28 cellular contexts compared by ENCODE assay signal in genomic region chr4:79585330-79585729, GRCh38.
"Had no signal": no experiment of that assay in that cellular context is flagged by ENCODE, and none has a peak within 500 bp of the region (broad histone marks: within the 10 kb centered on the region; RNA-seq: fewer than 3 reads in every experiment).

No MANE protein-coding gene starts in this region.

- H3K4me3 ChIP-seq: lower lobe of right lung, neural progenitor cell, skin epidermis, upper lobe of left lung, vagina had no signal

- H3K9me3 Mint-ChIP-seq: activated CD4-positive, alpha-beta T cell treated with anti-CD3 and anti-CD28 coated beads, Interleukin-2, amount 10 ng/mL, durations not matched to agents 7 days and 5 days; activated CD8-positive, alpha-beta T cell treated with anti-CD3 and anti-CD28 coated beads for 36 hours; activated T-cell treated with anti-CD3 and anti-CD28 coated beads, Interleukin-2, amount 50 U/mL, for 72 hours; dendritic cell treated with granulocyte-macrophage colony-stimulating factor and Interleukin-4, amounts not matched to agents 40 ng/mL and 50 ng/mL, for 4 days had no signal

- H3K27me3 ChIP-seq: neural progenitor cell, upper lobe of left lung, vagina had no signal

- H3K4me1 Mint-ChIP-seq: activated CD4-positive, alpha-beta T cell treated with anti-CD3 and anti-CD28 coated beads, Interleukin-2, amount 10 ng/mL, durations not matched to agents 7 days and 5 days; activated CD8-positive, alpha-beta memory T cell treated with anti-CD3 and anti-CD28 coated beads, Interleukin-2, amount 10 ng/mL, durations not matched to agents 7 days and 5 days; brain; endodermal cell; immature natural killer cell; naive thymus-derived CD8-positive, alpha-beta T cell had no signal

- H3K36me3 ChIP-seq: lower lobe of right lung, neural progenitor cell, upper lobe of left lung, vagina had no signal

- H3K4me1 ChIP-seq: lower lobe of right lung, neural progenitor cell, upper lobe of left lung, vagina had no signal

- H3K27ac Mint-ChIP-seq: activated CD4-positive, alpha-beta T cell treated with anti-CD3 and anti-CD28 coated beads, Interleukin-2, amount 10 ng/mL, durations not matched to agents 7 days and 5 days; activated CD8-positive, alpha-beta memory T cell treated with anti-CD3 and anti-CD28 coated beads, Interleukin-2, amount 10 ng/mL, durations not matched to agents 7 days and 5 days; activated CD8-positive, alpha-beta T cell treated with anti-CD3 and anti-CD28 coated beads for 36 hours; activated naive CD8-positive, alpha-beta T cell; activated T-cell treated with anti-CD3 and anti-CD28 coated beads, Interleukin-2, amount 50 U/mL, for 72 hours; brain; dendritic cell treated with granulocyte-macrophage colony-stimulating factor and Interleukin-4, amounts not matched to agents 40 ng/mL and 50 ng/mL, for 4 days; endodermal cell; immature natural killer cell; naive thymus-derived CD8-positive, alpha-beta T cell; neural progenitor cell had no signal

- H3K9me3 ChIP-seq: lower lobe of right lung, upper lobe of left lung, vagina had no signal

- H3K4me3 Mint-ChIP-seq: activated CD4-positive, alpha-beta T cell treated with anti-CD3 and anti-CD28 coated beads, Interleukin-2, amount 10 ng/mL, durations not matched to agents 7 days and 5 days; activated CD8-positive, alpha-beta memory T cell treated with anti-CD3 and anti-CD28 coated beads, Interleukin-2, amount 10 ng/mL, durations not matched to agents 7 days and 5 days; activated CD8-positive, alpha-beta T cell treated with anti-CD3 and anti-CD28 coated beads for 36 hours; activated naive CD8-positive, alpha-beta T cell; activated T-cell treated with anti-CD3 and anti-CD28 coated beads, Interleukin-2, amount 50 U/mL, for 72 hours; brain; dendritic cell treated with granulocyte-macrophage colony-stimulating factor and Interleukin-4, amounts not matched to agents 40 ng/mL and 50 ng/mL, for 4 days; endodermal cell; immature natural killer cell; naive thymus-derived CD8-positive, alpha-beta T cell; neural progenitor cell had no signal

- H3K9ac ChIP-seq: neural progenitor cell had no signal

- DNase-seq: activated CD4-positive, alpha-beta T cell treated with anti-CD3 and anti-CD28 coated beads for 1 hour; activated CD4-positive, alpha-beta T cell treated with anti-CD3 and anti-CD28 coated beads, Interleukin-2, amount 10 ng/mL, durations not matched to agents 7 days and 5 days; activated CD8-positive, alpha-beta memory T cell treated with anti-CD3 and anti-CD28 coated beads, Interleukin-2, amount 10 ng/mL, durations not matched to agents 7 days and 5 days; activated CD8-positive, alpha-beta T cell treated with anti-CD3 and anti-CD28 coated beads for 36 hours; activated naive CD4-positive, alpha-beta T cell; activated T-cell treated with anti-CD3 and anti-CD28 coated beads, Interleukin-2, amount 50 U/mL, for 72 hours; anterior cingulate cortex; caudate nucleus; foreskin melanocyte; glutamatergic neuron; hippocampal formation; immature natural killer cell; kidney; lower lobe of right lung; mesenchymal stem cell; naive thymus-derived CD8-positive, alpha-beta T cell; stimulated activated CD4-positive, alpha-beta T cell treated with anti-CD3 and anti-CD28 coated beads, Interleukin-12 subunit alpha, Interleukin-12 subunit beta, amount 100 ng/mL, for 4 hours; stimulated activated CD4-positive, alpha-beta T cell treated with anti-CD3 and anti-CD28 coated beads, Interleukin-4, amount 100 ng/mL, for 1 hour; stimulated activated naive CD8-positive, alpha-beta T cell treated with anti-CD3 and anti-CD28 coated beads, Interleukin-15, Interleukin-2, amounts not matched to agents 100 U/mL and 50 U/mL, for 24 hours; T-helper 2 cell; upper lobe of left lung had no signal

- H3K27ac ChIP-seq: lower lobe of right lung, neural progenitor cell, skin epidermis, upper lobe of left lung, vagina had no signal

- H3K36me3 Mint-ChIP-seq: activated CD8-positive, alpha-beta memory T cell treated with anti-CD3 and anti-CD28 coated beads, Interleukin-2, amount 10 ng/mL, durations not matched to agents 7 days and 5 days; activated naive CD8-positive, alpha-beta T cell; brain; immature natural killer cell; naive thymus-derived CD8-positive, alpha-beta T cell; neural progenitor cell had no signal

- H3K27me3 Mint-ChIP-seq: activated CD8-positive, alpha-beta memory T cell treated with anti-CD3 and anti-CD28 coated beads, Interleukin-2, amount 10 ng/mL, durations not matched to agents 7 days and 5 days; activated naive CD8-positive, alpha-beta T cell; brain; dendritic cell treated with granulocyte-macrophage colony-stimulating factor and Interleukin-4, amounts not matched to agents 40 ng/mL and 50 ng/mL, for 4 days had no signal
